ENCODE assay signal across 1 cellular context in the genomic region with DNA sequence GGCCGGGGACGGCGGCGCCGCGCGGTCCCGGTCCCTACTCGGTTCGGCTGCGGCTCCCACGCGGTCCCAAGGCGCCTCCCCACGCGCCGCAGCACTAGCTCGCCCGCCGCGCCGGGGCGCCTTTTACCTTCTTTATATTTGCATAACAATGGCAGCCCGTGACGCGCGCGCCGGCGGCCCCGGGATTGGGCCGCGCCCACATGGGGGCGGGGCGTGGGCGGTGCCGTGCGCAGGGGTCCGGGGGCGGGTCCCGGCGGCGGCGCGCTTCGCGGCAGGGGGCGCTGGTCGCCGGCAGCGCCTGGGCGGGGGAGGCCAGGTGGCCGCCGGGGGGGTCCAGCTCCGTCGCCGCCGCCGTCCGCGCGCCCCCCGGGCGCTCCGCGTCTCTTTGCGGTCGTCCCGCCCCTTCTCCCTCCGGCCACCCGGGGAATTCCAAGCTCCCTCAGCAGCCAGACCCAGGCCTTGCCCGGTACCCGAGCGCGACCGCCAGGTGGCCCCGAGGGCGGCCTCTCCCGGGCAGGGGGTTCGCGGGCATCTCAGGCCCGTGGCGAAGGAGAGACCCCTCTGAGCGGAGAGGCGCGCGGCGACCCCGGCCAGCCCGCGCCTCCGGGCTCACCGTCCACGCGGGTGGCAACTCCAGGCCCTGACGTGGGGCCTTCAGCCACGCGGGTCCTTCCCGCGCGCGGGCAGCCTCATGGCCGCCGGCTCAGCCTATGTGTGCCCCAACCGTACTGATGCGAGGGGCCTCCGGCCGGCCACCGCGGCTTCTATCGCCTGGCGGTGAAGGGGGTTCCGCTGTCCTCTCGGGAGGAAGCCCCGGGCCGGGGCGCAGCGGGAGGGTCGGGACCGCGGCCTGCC.
TF ChIP-seq lines count a peak whose summit lies in the region.

A gene with protein sequence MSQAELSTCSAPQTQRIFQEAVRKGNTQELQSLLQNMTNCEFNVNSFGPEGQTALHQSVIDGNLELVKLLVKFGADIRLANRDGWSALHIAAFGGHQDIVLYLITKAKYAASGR (minus strand): TSS at position 96 of the 855 bp plus-strand sequence. CDS start 343 bp downstream, outside the sequence.

TF ChIP-seq in GM12878, 131 proteins besides CTCF, POLR2A, EP300 and RAD21 (continued from another document and continues in another):
- TF ChIP-seq, protein P1, sequence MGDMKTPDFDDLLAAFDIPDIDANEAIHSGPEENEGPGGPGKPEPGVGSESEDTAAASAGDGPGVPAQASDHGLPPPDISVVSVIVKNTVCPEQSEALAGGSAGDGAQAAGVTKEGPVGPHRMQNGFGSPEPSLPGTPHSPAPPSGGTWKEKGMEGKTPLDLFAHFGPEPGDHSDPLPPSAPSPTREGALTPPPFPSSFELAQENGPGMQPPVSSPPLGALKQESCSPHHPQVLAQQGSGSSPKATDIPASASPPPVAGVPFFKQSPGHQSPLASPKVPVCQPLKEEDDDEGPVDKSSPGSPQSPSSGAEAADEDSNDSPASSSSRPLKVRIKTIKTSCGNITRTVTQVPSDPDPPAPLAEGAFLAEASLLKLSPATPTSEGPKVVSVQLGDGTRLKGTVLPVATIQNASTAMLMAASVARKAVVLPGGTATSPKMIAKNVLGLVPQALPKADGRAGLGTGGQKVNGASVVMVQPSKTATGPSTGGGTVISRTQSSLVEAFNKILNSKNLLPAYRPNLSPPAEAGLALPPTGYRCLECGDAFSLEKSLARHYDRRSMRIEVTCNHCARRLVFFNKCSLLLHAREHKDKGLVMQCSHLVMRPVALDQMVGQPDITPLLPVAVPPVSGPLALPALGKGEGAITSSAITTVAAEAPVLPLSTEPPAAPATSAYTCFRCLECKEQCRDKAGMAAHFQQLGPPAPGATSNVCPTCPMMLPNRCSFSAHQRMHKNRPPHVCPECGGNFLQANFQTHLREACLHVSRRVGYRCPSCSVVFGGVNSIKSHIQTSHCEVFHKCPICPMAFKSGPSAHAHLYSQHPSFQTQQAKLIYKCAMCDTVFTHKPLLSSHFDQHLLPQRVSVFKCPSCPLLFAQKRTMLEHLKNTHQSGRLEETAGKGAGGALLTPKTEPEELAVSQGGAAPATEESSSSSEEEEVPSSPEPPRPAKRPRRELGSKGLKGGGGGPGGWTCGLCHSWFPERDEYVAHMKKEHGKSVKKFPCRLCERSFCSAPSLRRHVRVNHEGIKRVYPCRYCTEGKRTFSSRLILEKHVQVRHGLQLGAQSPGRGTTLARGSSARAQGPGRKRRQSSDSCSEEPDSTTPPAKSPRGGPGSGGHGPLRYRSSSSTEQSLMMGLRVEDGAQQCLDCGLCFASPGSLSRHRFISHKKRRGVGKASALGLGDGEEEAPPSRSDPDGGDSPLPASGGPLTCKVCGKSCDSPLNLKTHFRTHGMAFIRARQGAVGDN (IDR thresholded peaks at IDR 0.05), result peak; percentile 58; the same call in 1 of the 2 replicates
- no peak for TF ChIP-seq USF2 (IDR thresholded peaks at IDR 0.05; ENCODE audit: borderline replicate concordance, low read depth, low read length)
- 0 out of 2 replicates have a peak, but pooled peaks have one; percentile 12 for TF ChIP-seq CREM (IDR thresholded peaks at IDR 0.05; ENCODE audit: low read depth)
- TF ChIP-seq SRF (IDR thresholded peaks at IDR 0.05; ENCODE audit: low read depth in 2 of 2, low read length in 2 of 2), result no peak
- 0 out of 2 replicates have a peak, but pooled peaks have one; percentile 51 for TF ChIP-seq DPF2 (IDR thresholded peaks at IDR 0.05)
- no peak for TF ChIP-seq ZBED1 (IDR thresholded peaks at IDR 0.05; ENCODE audit: borderline replicate concordance)
- no peak for TF ChIP-seq ZNF217 (IDR thresholded peaks at IDR 0.05)
- no peak for TF ChIP-seq ATF2 (IDR thresholded peaks at IDR 0.05; ENCODE audit: low read length)
- TF ChIP-seq KLF5 (IDR thresholded peaks at IDR 0.05; ENCODE audit: partially characterized antibody), result no peak
- TF ChIP-seq GATAD2B (conservative IDR thresholded peaks at IDR 0.05; ENCODE audit: low read depth), result peak; percentile 97
- TF ChIP-seq JUNB (IDR thresholded peaks at IDR 0.05), result no peak
- no peak for TF ChIP-seq NR2C2 (IDR thresholded peaks at IDR 0.05; ENCODE audit: borderline replicate concordance, control insufficient read depth, insufficient read length, low read depth)
- no peak for TF ChIP-seq PAX5 (IDR thresholded peaks at IDR 0.05; ENCODE audit: borderline replicate concordance, low read depth, low read length)
- no peak for TF ChIP-seq ATF7 (IDR thresholded peaks at IDR 0.05; ENCODE audit: low read depth)
- no peak for TF ChIP-seq IRF4 (IDR thresholded peaks at IDR 0.05; ENCODE audit: low read depth, low read length)
- 0 out of 2 replicates have a peak, but pooled peaks have one; percentile 26 for TF ChIP-seq SMAD5 (IDR thresholded peaks at IDR 0.05; ENCODE audit: low read depth)
- TF ChIP-seq, protein P2, sequence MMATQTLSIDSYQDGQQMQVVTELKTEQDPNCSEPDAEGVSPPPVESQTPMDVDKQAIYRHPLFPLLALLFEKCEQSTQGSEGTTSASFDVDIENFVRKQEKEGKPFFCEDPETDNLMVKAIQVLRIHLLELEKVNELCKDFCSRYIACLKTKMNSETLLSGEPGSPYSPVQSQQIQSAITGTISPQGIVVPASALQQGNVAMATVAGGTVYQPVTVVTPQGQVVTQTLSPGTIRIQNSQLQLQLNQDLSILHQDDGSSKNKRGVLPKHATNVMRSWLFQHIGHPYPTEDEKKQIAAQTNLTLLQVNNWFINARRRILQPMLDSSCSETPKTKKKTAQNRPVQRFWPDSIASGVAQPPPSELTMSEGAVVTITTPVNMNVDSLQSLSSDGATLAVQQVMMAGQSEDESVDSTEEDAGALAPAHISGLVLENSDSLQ (IDR thresholded peaks at IDR 0.05), result no peak
- no peak for TF ChIP-seq ELK1 (IDR thresholded peaks at IDR 0.05; ENCODE audit: low read depth, low read length)
- no peak for TF ChIP-seq KDM1A (IDR thresholded peaks at IDR 0.05; ENCODE audit: borderline replicate concordance)
- peak; percentile 49; the same call in 1 of the 2 replicates for TF ChIP-seq RFX5 (IDR thresholded peaks at IDR 0.05; ENCODE audit: low read depth, low read length)
- TF ChIP-seq ZBTB33 (IDR thresholded peaks at IDR 0.05), result no peak
- TF ChIP-seq LARP7 (IDR thresholded peaks at IDR 0.05), result peak; percentile 64; the same call in 1 of the 2 replicates
- TF ChIP-seq HCFC1 (IDR thresholded peaks at IDR 0.05; ENCODE audit: low read length), result no peak
- TF ChIP-seq ESRRA (IDR thresholded peaks at IDR 0.05; ENCODE audit: low read length), result no peak
- no peak for TF ChIP-seq ZNF622 (IDR thresholded peaks at IDR 0.05)
- TF ChIP-seq GABPA (IDR thresholded peaks at IDR 0.05; ENCODE audit: low read depth), result no peak
- TF ChIP-seq POLR2AphosphoS5 (IDR thresholded peaks at IDR 0.05; ENCODE audit: low read length), result peak; percentile 82
- TF ChIP-seq ETV6 (conservative IDR thresholded peaks at IDR 0.05 in 1 of 2, IDR thresholded peaks at IDR 0.05 in 1 of 2; ENCODE audit: borderline replicate concordance in 1 of 2, low read depth in 1 of 2), result no peak
- peak; percentile 75 for TF ChIP-seq NR2F1 (conservative IDR thresholded peaks at IDR 0.05)
- peak; percentile 68; the same call in 1 of the 2 replicates for TF ChIP-seq POLR2AphosphoS2 (IDR thresholded peaks at IDR 0.05; ENCODE audit: low read depth, low read length)
- TF ChIP-seq CBFB (IDR thresholded peaks at IDR 0.05; ENCODE audit: low read depth), result no peak
- TF ChIP-seq, protein P3, sequence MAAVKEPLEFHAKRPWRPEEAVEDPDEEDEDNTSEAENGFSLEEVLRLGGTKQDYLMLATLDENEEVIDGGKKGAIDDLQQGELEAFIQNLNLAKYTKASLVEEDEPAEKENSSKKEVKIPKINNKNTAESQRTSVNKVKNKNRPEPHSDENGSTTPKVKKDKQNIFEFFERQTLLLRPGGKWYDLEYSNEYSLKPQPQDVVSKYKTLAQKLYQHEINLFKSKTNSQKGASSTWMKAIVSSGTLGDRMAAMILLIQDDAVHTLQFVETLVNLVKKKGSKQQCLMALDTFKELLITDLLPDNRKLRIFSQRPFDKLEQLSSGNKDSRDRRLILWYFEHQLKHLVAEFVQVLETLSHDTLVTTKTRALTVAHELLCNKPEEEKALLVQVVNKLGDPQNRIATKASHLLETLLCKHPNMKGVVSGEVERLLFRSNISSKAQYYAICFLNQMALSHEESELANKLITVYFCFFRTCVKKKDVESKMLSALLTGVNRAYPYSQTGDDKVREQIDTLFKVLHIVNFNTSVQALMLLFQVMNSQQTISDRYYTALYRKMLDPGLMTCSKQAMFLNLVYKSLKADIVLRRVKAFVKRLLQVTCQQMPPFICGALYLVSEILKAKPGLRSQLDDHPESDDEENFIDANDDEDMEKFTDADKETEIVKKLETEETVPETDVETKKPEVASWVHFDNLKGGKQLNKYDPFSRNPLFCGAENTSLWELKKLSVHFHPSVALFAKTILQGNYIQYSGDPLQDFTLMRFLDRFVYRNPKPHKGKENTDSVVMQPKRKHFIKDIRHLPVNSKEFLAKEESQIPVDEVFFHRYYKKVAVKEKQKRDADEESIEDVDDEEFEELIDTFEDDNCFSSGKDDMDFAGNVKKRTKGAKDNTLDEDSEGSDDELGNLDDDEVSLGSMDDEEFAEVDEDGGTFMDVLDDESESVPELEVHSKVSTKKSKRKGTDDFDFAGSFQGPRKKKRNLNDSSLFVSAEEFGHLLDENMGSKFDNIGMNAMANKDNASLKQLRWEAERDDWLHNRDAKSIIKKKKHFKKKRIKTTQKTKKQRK (IDR thresholded peaks at IDR 0.05; ENCODE audit: low read depth, low read length), result no peak
- TF ChIP-seq SMC3 (IDR thresholded peaks at IDR 0.05; ENCODE audit: borderline replicate concordance, low read length), result peak; percentile 43; the same call in 1 of the 2 replicates
- TF ChIP-seq SPI1 (IDR thresholded peaks at IDR 0.05; ENCODE audit: borderline replicate concordance, insufficient read depth, low read depth, low read length), result no peak
- TF ChIP-seq FOXK2 (IDR thresholded peaks at IDR 0.05), result no peak
- TF ChIP-seq TAF1 (IDR thresholded peaks at IDR 0.05; ENCODE audit: borderline replicate concordance, low read depth, low read length), result peak; percentile 61; the same call in 1 of the 2 replicates
- TF ChIP-seq CHD2 (IDR thresholded peaks at IDR 0.05; ENCODE audit: borderline replicate concordance, low read depth, low read length), result no peak
- no peak for TF ChIP-seq NRF1 (conservative IDR thresholded peaks at IDR 0.05; ENCODE audit: low read depth, low read length)
- TF ChIP-seq E2F8 (IDR thresholded peaks at IDR 0.05; ENCODE audit: low read depth, partially characterized antibody), result no peak
- no peak for TF ChIP-seq CEBPB (IDR thresholded peaks at IDR 0.05; ENCODE audit: borderline replicate concordance in 1 of 2, low read depth in 2 of 2, low read length in 2 of 2)
- peak; percentile 73 for TF ChIP-seq CREB1 (IDR thresholded peaks at IDR 0.05; ENCODE audit: low read depth)
- TF ChIP-seq IKZF1 (conservative IDR thresholded peaks at IDR 0.05), result peak; percentile 70
- no peak for TF ChIP-seq YBX1 (IDR thresholded peaks at IDR 0.05)
- TF ChIP-seq BACH1 (IDR thresholded peaks at IDR 0.05; ENCODE audit: borderline replicate concordance), result peak; percentile 88
